Comparison of ENCODE assay signal across 9 cellular contexts in genomic region chr2:10410001-10410671, GRCh38. TPM values are rescaled to one million over a fixed set of nuclear protein-coding genes. Genes with fewer than 3 reads are reported as not detected.
DNase-seq lines count a peak whose midpoint lies in the region; ATAC-seq and TF ChIP-seq lines count a peak whose summit lies in the region.
"Had no signal": no experiment of that assay in that cellular context is flagged by ENCODE, and none has a peak within 500 bp of the region (broad histone marks: within the 10 kb centered on the region; RNA-seq: fewer than 3 reads in every experiment).

No MANE protein-coding gene starts in this region.

- TF ChIP-seq CTCF in GM13977 (IDR thresholded peaks at IDR 0.05; ENCODE audit: extremely low read depth, insufficient read depth, missing control alignments) (no peak), gastrocnemius medialis (IDR thresholded peaks at IDR 0.05 in 4 of 5, conservative IDR thresholded peaks at IDR 0.05 in 1 of 5) (no peak)

- H3K36me3 Mint-ChIP-seq in central memory CD8-positive, alpha-beta T cell (ENCODE audit: insufficient read depth) = peaks cover 10% of the 10 kb centered on the region
- H3K36me3 Mint-ChIP-seq in stimulated activated effector memory CD8-positive, alpha-beta T cell treated with anti-CD3 and anti-CD28 coated beads, Interleukin-12 subunit alpha, Interleukin-12 subunit beta, amount 100 ng/mL, for 72 hours = peaks cover 72% of the 10 kb centered on the region
- peaks cover 22% of the 10 kb centered on the region for H3K36me3 Mint-ChIP-seq in activated T-cell treated with anti-CD3 and anti-CD28 coated beads, Interleukin-2, amount 50 U/mL, for 24 hours (ENCODE audit: low read depth)

- intact Hi-C loops in gastrocnemius medialis (cut with DNase I; ENCODE audit: low total_unique reads) = no loop called here

- H3K27me3 Mint-ChIP-seq in central memory CD8-positive, alpha-beta T cell = no peaks in the 10 kb centered on the region
- no peaks in the 10 kb centered on the region for H3K27me3 Mint-ChIP-seq in activated T-cell treated with anti-CD3 and anti-CD28 coated beads, Interleukin-2, amount 50 U/mL, for 24 hours

- peak; percentile 55 for ATAC-seq in GM21529 (IDR thresholded peaks at IDR 0.05; ENCODE audit: unreplicated experiment)
- no peak for ATAC-seq in central memory CD8-positive, alpha-beta T cell (replicated peaks; ENCODE audit: extremely low read depth, poor library complexity, severe bottlenecking)
- no peak for ATAC-seq in stimulated activated effector memory CD8-positive, alpha-beta T cell treated with anti-CD3 and anti-CD28 coated beads, Interleukin-12 subunit alpha, Interleukin-12 subunit beta, amount 100 ng/mL, for 72 hours
- no peak for ATAC-seq in gastrocnemius medialis

- H3K9me3 ChIP-seq in gastrocnemius medialis = no peaks in the 10 kb centered on the region

- H3K4me1 Mint-ChIP-seq in central memory CD8-positive, alpha-beta T cell = peaks cover 27% of the 10 kb centered on the region
- peaks cover 42% of the 10 kb centered on the region for H3K4me1 Mint-ChIP-seq in stimulated activated effector memory CD8-positive, alpha-beta T cell treated with anti-CD3 and anti-CD28 coated beads, Interleukin-12 subunit alpha, Interleukin-12 subunit beta, amount 100 ng/mL, for 72 hours
- peaks cover 59% of the 10 kb centered on the region for H3K4me1 Mint-ChIP-seq in activated T-cell treated with anti-CD3 and anti-CD28 coated beads, Interleukin-2, amount 50 U/mL, for 24 hours (ENCODE audit: low read depth)

- H3K4me3 ChIP-seq in gastrocnemius medialis = no peak overlapping the region

- TF ChIP-seq POLR2A in gastrocnemius medialis (IDR thresholded peaks at IDR 0.05) = no peak

- in situ Hi-C loops in GM13977 (cut with MboI; ENCODE audit: low pct_unique_long_range_greater_than_20kb, low sequenced_read_pairs, unreplicated experiment) = no loop called here
- in situ Hi-C loops in KBM-7 (cut with MboI; ENCODE audit: low pct_unique_long_range_greater_than_20kb, low sequenced_read_pairs) = no loop called here
- in situ Hi-C loops in gastrocnemius medialis (cut with MboI; ENCODE audit: low sequenced_read_pairs in 4 of 4) = loop anchor here in 3 of 4 donors (5.0 to 10.0 kb wide), 3 partner anchors 275 to 285 kb away; partner anchors contain the start of gene RRM2 (in 1 of the 3)

- DNase-seq in GM13977 (ENCODE audit: low spot score) = peak; percentile 70
- DNase-seq in KBM-7 = peak; percentile 94
- no peak for DNase-seq in central memory CD8-positive, alpha-beta T cell (ENCODE audit: low spot score in 2 of 2)
- no peak for DNase-seq in stimulated activated effector memory CD8-positive, alpha-beta T cell treated with anti-CD3 and anti-CD28 coated beads, Interleukin-12 subunit alpha, Interleukin-12 subunit beta, amount 100 ng/mL, for 72 hours (ENCODE audit: low spot score in 2 of 2)
- no peak for DNase-seq in activated T-cell treated with anti-CD3 and anti-CD28 coated beads, Interleukin-2, amount 50 U/mL, for 24 hours
- no peak for DNase-seq in A172 (ENCODE audit: low spot score)
- no peak for DNase-seq in gastrocnemius medialis
- DNase-seq: hippocampal formation had no signal

- H3K9me3 Mint-ChIP-seq in central memory CD8-positive, alpha-beta T cell = no peaks in the 10 kb centered on the region
- H3K9me3 Mint-ChIP-seq in stimulated activated effector memory CD8-positive, alpha-beta T cell treated with anti-CD3 and anti-CD28 coated beads, Interleukin-12 subunit alpha, Interleukin-12 subunit beta, amount 100 ng/mL, for 72 hours = no peaks in the 10 kb centered on the region
- H3K9me3 Mint-ChIP-seq in activated T-cell treated with anti-CD3 and anti-CD28 coated beads, Interleukin-2, amount 50 U/mL, for 24 hours = no peaks in the 10 kb centered on the region

- H3K4me3 Mint-ChIP-seq in central memory CD8-positive, alpha-beta T cell = peak overlapping the region; percentile 32
- H3K4me3 Mint-ChIP-seq in stimulated activated effector memory CD8-positive, alpha-beta T cell treated with anti-CD3 and anti-CD28 coated beads, Interleukin-12 subunit alpha, Interleukin-12 subunit beta, amount 100 ng/mL, for 72 hours = no peak overlapping the region
- no peak overlapping the region for H3K4me3 Mint-ChIP-seq in activated T-cell treated with anti-CD3 and anti-CD28 coated beads, Interleukin-2, amount 50 U/mL, for 24 hours

- H3K27ac Mint-ChIP-seq in central memory CD8-positive, alpha-beta T cell (ENCODE audit: low read depth) = no peak overlapping the region
- no peak overlapping the region for H3K27ac Mint-ChIP-seq in stimulated activated effector memory CD8-positive, alpha-beta T cell treated with anti-CD3 and anti-CD28 coated beads, Interleukin-12 subunit alpha, Interleukin-12 subunit beta, amount 100 ng/mL, for 72 hours
- H3K27ac Mint-ChIP-seq in activated T-cell treated with anti-CD3 and anti-CD28 coated beads, Interleukin-2, amount 50 U/mL, for 24 hours = no peak overlapping the region

- no peaks in the 10 kb centered on the region for H3K27me3 ChIP-seq in gastrocnemius medialis

- H3K27ac ChIP-seq in gastrocnemius medialis = no peak overlapping the region

- peaks cover 40 to 41% of the 10 kb centered on the region in 2 donors for H3K4me1 ChIP-seq in gastrocnemius medialis

- H3K36me3 ChIP-seq in gastrocnemius medialis = no peaks in the 10 kb centered on the region

RNA-seq across cellular contexts. Expression of gene ODC1, which starts 38.0 kb away (rescaled TPM):
- 308 and 372 TPM in 2 replicates for total RNA-seq in A172 (2014; rRNA removed; shearing (Covaris generic))
- total RNA-seq in gastrocnemius medialis = 100 to 1,000 TPM; 134 to 339 (median 255) TPM

Comparison
In these comparisons a context has a peak if more than half of its experiments do, and no peak if none do; other contexts are left out.
1. DNase-seq: peak in GM13977 (single experiment) and KBM-7 (single experiment); none in central memory CD8-positive, alpha-beta T cell (0 of 2), stimulated activated effector memory CD8-positive, alpha-beta T cell treated with anti-CD3 and anti-CD28 coated beads, Interleukin-12 subunit alpha, Interleukin-12 subunit beta, amount 100 ng/mL, for 72 hours (0 of 2), activated T-cell treated with anti-CD3 and anti-CD28 coated beads, Interleukin-2, amount 50 U/mL, for 24 hours (single experiment), A172 (single experiment) and gastrocnemius medialis (0 of 2).
2. in situ Hi-C loops: an anchor here in gastrocnemius medialis (5.0 to 10.0 kb wide); none called in GM13977 and KBM-7.